1 cellular context compared by ENCODE assay signal in genomic region chr22:38456272-38456837, GRCh38.
TF ChIP-seq lines count a peak whose summit lies in the region.

No MANE protein-coding gene starts in this region.

TF ChIP-seq in HepG2, 621 proteins besides CTCF, POLR2A, EP300 and RAD21:
- TF ChIP-seq, protein P1, sequence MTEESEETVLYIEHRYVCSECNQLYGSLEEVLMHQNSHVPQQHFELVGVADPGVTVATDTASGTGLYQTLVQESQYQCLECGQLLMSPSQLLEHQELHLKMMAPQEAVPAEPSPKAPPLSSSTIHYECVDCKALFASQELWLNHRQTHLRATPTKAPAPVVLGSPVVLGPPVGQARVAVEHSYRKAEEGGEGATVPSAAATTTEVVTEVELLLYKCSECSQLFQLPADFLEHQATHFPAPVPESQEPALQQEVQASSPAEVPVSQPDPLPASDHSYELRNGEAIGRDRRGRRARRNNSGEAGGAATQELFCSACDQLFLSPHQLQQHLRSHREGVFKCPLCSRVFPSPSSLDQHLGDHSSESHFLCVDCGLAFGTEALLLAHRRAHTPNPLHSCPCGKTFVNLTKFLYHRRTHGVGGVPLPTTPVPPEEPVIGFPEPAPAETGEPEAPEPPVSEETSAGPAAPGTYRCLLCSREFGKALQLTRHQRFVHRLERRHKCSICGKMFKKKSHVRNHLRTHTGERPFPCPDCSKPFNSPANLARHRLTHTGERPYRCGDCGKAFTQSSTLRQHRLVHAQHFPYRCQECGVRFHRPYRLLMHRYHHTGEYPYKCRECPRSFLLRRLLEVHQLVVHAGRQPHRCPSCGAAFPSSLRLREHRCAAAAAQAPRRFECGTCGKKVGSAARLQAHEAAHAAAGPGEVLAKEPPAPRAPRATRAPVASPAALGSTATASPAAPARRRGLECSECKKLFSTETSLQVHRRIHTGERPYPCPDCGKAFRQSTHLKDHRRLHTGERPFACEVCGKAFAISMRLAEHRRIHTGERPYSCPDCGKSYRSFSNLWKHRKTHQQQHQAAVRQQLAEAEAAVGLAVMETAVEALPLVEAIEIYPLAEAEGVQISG (CRISPR knock-in tag; IDR thresholded peaks at IDR 0.05) = peak; percentile 2; the same call in 1 of the 2 replicates
- peak; percentile 15; the same call in 1 of the 2 replicates for TF ChIP-seq ZNF768 (CRISPR knock-in tag; IDR thresholded peaks at IDR 0.05)
- 0 out of 2 replicates have a peak, but pooled peaks have one; percentile 32 for TF ChIP-seq ZMYM3 (CRISPR knock-in tag; IDR thresholded peaks at IDR 0.05)
- peak; percentile 51 for TF ChIP-seq ZNF629 (CRISPR knock-in tag; conservative IDR thresholded peaks at IDR 0.05)
- TF ChIP-seq EZH2 (conservative IDR thresholded peaks at IDR 0.05; ENCODE audit: low read depth, low read length) = peak; percentile 70; the same call in 1 of the 2 replicates
- TF ChIP-seq, protein P2, sequence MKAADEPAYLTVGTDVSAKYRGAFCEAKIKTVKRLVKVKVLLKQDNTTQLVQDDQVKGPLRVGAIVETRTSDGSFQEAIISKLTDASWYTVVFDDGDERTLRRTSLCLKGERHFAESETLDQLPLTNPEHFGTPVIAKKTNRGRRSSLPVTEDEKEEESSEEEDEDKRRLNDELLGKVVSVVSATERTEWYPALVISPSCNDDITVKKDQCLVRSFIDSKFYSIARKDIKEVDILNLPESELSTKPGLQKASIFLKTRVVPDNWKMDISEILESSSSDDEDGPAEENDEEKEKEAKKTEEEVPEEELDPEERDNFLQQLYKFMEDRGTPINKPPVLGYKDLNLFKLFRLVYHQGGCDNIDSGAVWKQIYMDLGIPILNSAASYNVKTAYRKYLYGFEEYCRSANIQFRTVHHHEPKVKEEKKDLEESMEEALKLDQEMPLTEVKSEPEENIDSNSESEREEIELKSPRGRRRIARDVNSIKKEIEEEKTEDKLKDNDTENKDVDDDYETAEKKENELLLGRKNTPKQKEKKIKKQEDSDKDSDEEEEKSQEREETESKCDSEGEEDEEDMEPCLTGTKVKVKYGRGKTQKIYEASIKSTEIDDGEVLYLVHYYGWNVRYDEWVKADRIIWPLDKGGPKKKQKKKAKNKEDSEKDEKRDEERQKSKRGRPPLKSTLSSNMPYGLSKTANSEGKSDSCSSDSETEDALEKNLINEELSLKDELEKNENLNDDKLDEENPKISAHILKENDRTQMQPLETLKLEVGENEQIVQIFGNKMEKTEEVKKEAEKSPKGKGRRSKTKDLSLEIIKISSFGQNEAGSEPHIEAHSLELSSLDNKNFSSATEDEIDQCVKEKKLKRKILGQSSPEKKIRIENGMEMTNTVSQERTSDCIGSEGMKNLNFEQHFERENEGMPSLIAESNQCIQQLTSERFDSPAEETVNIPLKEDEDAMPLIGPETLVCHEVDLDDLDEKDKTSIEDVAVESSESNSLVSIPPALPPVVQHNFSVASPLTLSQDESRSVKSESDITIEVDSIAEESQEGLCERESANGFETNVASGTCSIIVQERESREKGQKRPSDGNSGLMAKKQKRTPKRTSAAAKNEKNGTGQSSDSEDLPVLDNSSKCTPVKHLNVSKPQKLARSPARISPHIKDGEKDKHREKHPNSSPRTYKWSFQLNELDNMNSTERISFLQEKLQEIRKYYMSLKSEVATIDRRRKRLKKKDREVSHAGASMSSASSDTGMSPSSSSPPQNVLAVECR (CRISPR knock-in tag; IDR thresholded peaks at IDR 0.05; ENCODE audit: borderline replicate concordance) = no peak
